Comparison of ENCODE assay signal across 18 cellular contexts in genomic region chr3:13115616-13115910, GRCh38. TPM values are rescaled to one million over a fixed set of nuclear protein-coding genes. Genes with fewer than 3 reads are reported as not detected.
A peak's percentile ranks its signal among the peaks of the same experiment; 100 is the strongest.
DNase-seq lines count a peak whose midpoint lies in the region; ATAC-seq, FAIRE-seq and TF ChIP-seq lines count a peak whose summit lies in the region.
"Had no signal": no experiment of that assay in that cellular context is flagged by ENCODE, and none has a peak within 500 bp of the region (broad histone marks: within the 10 kb centered on the region; RNA-seq: fewer than 3 reads in every experiment).

No MANE protein-coding gene starts in this region.

- H3K36me3 ChIP-seq in kidney (ENCODE audit: control insufficient read depth in 1 of 2, insufficient read depth in 2 of 2, low read length in 2 of 2) (no peaks in the 10 kb centered on the region), sigmoid colon (no peaks in the 10 kb centered on the region)

- H3K27ac ChIP-seq in kidney (ENCODE audit: low read depth in 2 of 2, low read length in 2 of 2) (no peak overlapping the region), sigmoid colon (no peak overlapping the region)

- TF ChIP-seq CTCF in kidney (IDR thresholded peaks at IDR 0.05; ENCODE audit: borderline replicate concordance, extremely low read depth, insufficient read depth) (no peak), sigmoid colon (IDR thresholded peaks at IDR 0.05) (no peak)

- intact Hi-C loops in kidney (cut with DNase I) (no loop called here), sigmoid colon (cut with DNase I) (no loop called here), head of caudate nucleus (cut with DNase I) (no loop called here)

- 89% methylated on average over 6 of the region's 6 CpGs for WGBS in sigmoid colon, 2 donors

- no peak for ATAC-seq in activated naive CD8-positive, alpha-beta T cell treated with anti-CD3 and anti-CD28 coated beads, Interleukin-2, amount 10 ng/mL, durations not matched to agents 7 days and 5 days (ENCODE audit: low read depth)

- no peak overlapping the region for H3K27ac Mint-ChIP-seq in activated naive CD8-positive, alpha-beta T cell treated with anti-CD3 and anti-CD28 coated beads, Interleukin-2, amount 10 ng/mL, durations not matched to agents 7 days and 5 days
- H3K27ac Mint-ChIP-seq in activated naive CD8-positive, alpha-beta T cell treated with anti-CD3 and anti-CD28 coated beads for 36 hours = no peak overlapping the region
- peak overlapping the region in 2 of 3 donors; percentile 43 to 74 for H3K27ac Mint-ChIP-seq in IgD-negative memory B cell

- H3K27me3 Mint-ChIP-seq in activated naive CD8-positive, alpha-beta T cell treated with anti-CD3 and anti-CD28 coated beads, Interleukin-2, amount 10 ng/mL, durations not matched to agents 7 days and 5 days = peaks cover 3% of the 10 kb centered on the region
- H3K27me3 Mint-ChIP-seq in activated naive CD8-positive, alpha-beta T cell treated with anti-CD3 and anti-CD28 coated beads for 36 hours = no peaks in the 10 kb centered on the region
- H3K27me3 Mint-ChIP-seq in IgD-negative memory B cell = peaks cover 5% of the 10 kb centered on the region

- peak; percentile 17 for DNase-seq in activated naive CD8-positive, alpha-beta T cell treated with anti-CD3 and anti-CD28 coated beads, Interleukin-2, amount 10 ng/mL, durations not matched to agents 7 days and 5 days
- no peak for DNase-seq in activated naive CD8-positive, alpha-beta T cell treated with anti-CD3 and anti-CD28 coated beads for 36 hours
- DNase-seq in kidney = peak; percentile 49
- peak; percentile 27 for DNase-seq in sigmoid colon
- DNase-seq in OCI-M1 (lab: John Stamatoyannopoulos, UW) = no peak
- DNase-seq in head of caudate nucleus = no peak
- DNase-seq in cerebellum (ENCODE audit: low spot score) = no peak
- DNase-seq: GOT3, NCI-H1105, NCI-H2081, NCI-H446, SIG-M5 had no signal

- H3K27me3 ChIP-seq in sigmoid colon = peaks cover 2 to 26% (median 9%) of the 10 kb centered on the region in 3 donors

- no peaks in the 10 kb centered on the region for H3K9me3 Mint-ChIP-seq in activated naive CD8-positive, alpha-beta T cell treated with anti-CD3 and anti-CD28 coated beads, Interleukin-2, amount 10 ng/mL, durations not matched to agents 7 days and 5 days
- H3K9me3 Mint-ChIP-seq in activated naive CD8-positive, alpha-beta T cell treated with anti-CD3 and anti-CD28 coated beads for 36 hours = no peaks in the 10 kb centered on the region
- H3K9me3 Mint-ChIP-seq in IgD-negative memory B cell = no peaks in the 10 kb centered on the region
- H3K9me3 Mint-ChIP-seq: CD8-positive, alpha-beta memory T cell had no signal

- POLR2A ChIA-PET in activated naive CD8-positive, alpha-beta T cell treated with anti-CD3 and anti-CD28 coated beads, Interleukin-2, amount 10 ng/mL, durations not matched to agents 7 days and 5 days (lab: Charles Lee) = no interaction called here

- no peaks in the 10 kb centered on the region for H3K9me3 ChIP-seq in kidney (ENCODE audit: control insufficient read depth in 1 of 2, low read length in 2 of 2)
- H3K9me3 ChIP-seq in sigmoid colon = no peaks in the 10 kb centered on the region

- no peaks in the 10 kb centered on the region for H3K36me3 Mint-ChIP-seq in activated naive CD8-positive, alpha-beta T cell treated with anti-CD3 and anti-CD28 coated beads, Interleukin-2, amount 10 ng/mL, durations not matched to agents 7 days and 5 days
- no peaks in the 10 kb centered on the region for H3K36me3 Mint-ChIP-seq in activated naive CD8-positive, alpha-beta T cell treated with anti-CD3 and anti-CD28 coated beads for 36 hours
- H3K36me3 Mint-ChIP-seq in IgD-negative memory B cell = peaks cover 1% of the 10 kb centered on the region
- H3K36me3 Mint-ChIP-seq: CD8-positive, alpha-beta memory T cell had no signal

- H3K4me1 ChIP-seq in kidney (ENCODE audit: control insufficient read depth in 1 of 2, insufficient read depth in 1 of 2, low read depth in 1 of 2, low read length in 2 of 2) (peaks cover 6 to 13% of the 10 kb centered on the region in 2 donors), sigmoid colon (no peaks in the 10 kb centered on the region)

- FAIRE-seq in kidney (lab: Jason Lieb, UNC) = no peak
- FAIRE-seq: D721Med, GM12892, GM18507, RCC 7860 had no signal

- H3K4me3 ChIP-seq in kidney (ENCODE audit: low read length in 2 of 2) (no peak overlapping the region), sigmoid colon (no peak overlapping the region)

- no peak for TF ChIP-seq POLR2A in sigmoid colon (IDR thresholded peaks at IDR 0.05)

- H3K4me3 Mint-ChIP-seq in activated naive CD8-positive, alpha-beta T cell treated with anti-CD3 and anti-CD28 coated beads, Interleukin-2, amount 10 ng/mL, durations not matched to agents 7 days and 5 days = no peak overlapping the region
- H3K4me3 Mint-ChIP-seq in activated naive CD8-positive, alpha-beta T cell treated with anti-CD3 and anti-CD28 coated beads for 36 hours = no peak overlapping the region
- no peak overlapping the region for H3K4me3 Mint-ChIP-seq in IgD-negative memory B cell
- H3K4me3 Mint-ChIP-seq: CD8-positive, alpha-beta memory T cell had no signal

- H3K4me1 Mint-ChIP-seq in activated naive CD8-positive, alpha-beta T cell treated with anti-CD3 and anti-CD28 coated beads, Interleukin-2, amount 10 ng/mL, durations not matched to agents 7 days and 5 days = peaks cover 4% of the 10 kb centered on the region
- H3K4me1 Mint-ChIP-seq in activated naive CD8-positive, alpha-beta T cell treated with anti-CD3 and anti-CD28 coated beads for 36 hours = peaks cover 11% of the 10 kb centered on the region
- peaks cover 32 to 39% (median 33%) of the 10 kb centered on the region in 3 donors for H3K4me1 Mint-ChIP-seq in IgD-negative memory B cell

- H3K9ac ChIP-seq in kidney (ENCODE audit: low read length in 2 of 2) = no peak overlapping the region

- TF ChIP-seq EP300 in sigmoid colon (IDR thresholded peaks at IDR 0.05) = no peak

RNA-seq across cellular contexts. Expression of gene IQSEC1, which starts 42.3 kb away (rescaled TPM):
- 10 to 100 TPM; 59.5 to 64.6 TPM for total RNA-seq in activated naive CD8-positive, alpha-beta T cell treated with anti-CD3 and anti-CD28 coated beads, Interleukin-2, amount 10 ng/mL, durations not matched to agents 7 days and 5 days
- 10 to 100 TPM; 20.1 to 22.2 TPM for total RNA-seq in activated naive CD8-positive, alpha-beta T cell treated with anti-CD3 and anti-CD28 coated beads for 36 hours
- polyA plus RNA-seq in IgD-negative memory B cell (52.5 TPM), kidney (ENCODE audit: insufficient read depth, low read depth, low replicate concordance) (15.1 TPM), sigmoid colon (10 to 100 TPM in 1 of 3 donors, 1 to 10 TPM in 2; 2.5 to 20.7 (median 4.2) TPM)
- total RNA-seq in kidney (45.7 TPM), sigmoid colon (10 to 100 TPM; 23.9 to 39.1 (median 26.2) TPM), cerebellum (27.2 TPM)

Comparison
In these comparisons a context has a peak if more than half of its experiments do, and no peak if none do; other contexts are left out.
1. DNase-seq: peak in activated naive CD8-positive, alpha-beta T cell treated with anti-CD3 and anti-CD28 coated beads, Interleukin-2, amount 10 ng/mL, durations not matched to agents 7 days and 5 days (single experiment), kidney (single experiment) and sigmoid colon (single experiment); none in activated naive CD8-positive, alpha-beta T cell treated with anti-CD3 and anti-CD28 coated beads for 36 hours (single experiment), OCI-M1 (single experiment), head of caudate nucleus (0 of 42) and cerebellum (single experiment).
2. H3K27ac Mint-ChIP-seq: peak in IgD-negative memory B cell (2 of 3); none in activated naive CD8-positive, alpha-beta T cell treated with anti-CD3 and anti-CD28 coated beads, Interleukin-2, amount 10 ng/mL, durations not matched to agents 7 days and 5 days (single experiment) and activated naive CD8-positive, alpha-beta T cell treated with anti-CD3 and anti-CD28 coated beads for 36 hours (single experiment).